In the genomic region with DNA sequence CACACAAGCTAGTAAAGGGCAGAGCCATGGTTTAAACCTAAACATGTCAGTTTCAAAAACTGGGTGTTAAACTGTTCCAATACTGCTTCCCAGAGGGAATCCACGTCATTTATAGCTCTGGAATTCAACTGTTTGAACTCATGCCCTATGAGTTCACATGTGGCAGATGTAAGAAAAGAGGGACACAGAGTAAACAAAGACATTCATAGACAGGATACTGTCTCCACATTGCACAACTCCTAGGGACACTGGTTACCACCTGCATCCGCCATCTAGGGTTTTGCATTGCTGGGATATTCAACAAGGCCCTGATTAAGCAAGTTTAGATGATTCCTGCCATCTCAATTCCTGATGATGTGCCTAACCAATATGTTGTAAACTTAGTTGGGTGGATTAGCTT, we compare ENCODE assay signal across 18 cellular contexts.
A peak's percentile ranks its signal among the peaks of the same experiment; 100 is the strongest.
DNase-seq lines count a peak whose midpoint lies in the region; ATAC-seq and TF ChIP-seq lines count a peak whose summit lies in the region.
"Had no signal": no experiment of that assay in that cellular context is flagged by ENCODE, and none has a peak within 500 bp of the region (broad histone marks: within the 10 kb centered on the region; RNA-seq: fewer than 3 reads in every experiment).

No MANE protein-coding gene starts in this region.

- H3K27me3 ChIP-seq in left ventricle myocardium inferior (ENCODE audit: low read depth) (no peaks in the 10 kb centered on the region), right cardiac atrium (ENCODE audit: control insufficient read depth, insufficient read depth) (no peaks in the 10 kb centered on the region), hepatocyte (no peaks in the 10 kb centered on the region), tibial artery (no peaks in the 10 kb centered on the region), Peyer's patch (no peaks in the 10 kb centered on the region), SK-N-SH (ENCODE audit: insufficient read depth) (no peaks in the 10 kb centered on the region)
- H3K27me3 ChIP-seq: body of pancreas, uterus had no signal

- H3K79me2 ChIP-seq in hepatocyte (no peaks in the 10 kb centered on the region), SK-N-SH (ENCODE audit: insufficient read depth) (no peaks in the 10 kb centered on the region)

- TF ChIP-seq POLR2A in Peyer's patch (IDR thresholded peaks at IDR 0.05), result no peak

- POLR2A ChIA-PET in SK-N-SH (lab: Yijun Ruan, JAX), result no interaction called here

- H4K20me1 ChIP-seq in hepatocyte (ENCODE audit: insufficient read depth, poor library complexity, severe bottlenecking) (no peaks in the 10 kb centered on the region), SK-N-SH (ENCODE audit: insufficient read depth) (no peaks in the 10 kb centered on the region)

- DNase-seq in left ventricle myocardium inferior (no peak), right cardiac atrium (no peak), SW480 (ENCODE audit: low spot score) (peak; percentile 28), hepatocyte (ENCODE audit: low spot score) (no peak), tibial artery (no peak), NCI-H526 treated with DMSO at 0.1 percent for 48 hours (lab: John Stamatoyannopoulos, UW) (no peak), Peyer's patch (no peak), SK-N-SH (no peak)
- DNase-seq: activated CD8-positive, alpha-beta memory T cell treated with anti-CD3 and anti-CD28 coated beads, Interleukin-2, amount 10 ng/mL, durations not matched to agents 7 days and 5 days; activated gamma-delta T cell treated with Interleukin-2 at 50 U/mL for 16 hours; body of pancreas; NCI-H1417 treated with DMSO at 0.1 percent for 48 hours; NCI-H524; PC-9; stimulated activated CD4-positive, alpha-beta T cell treated with anti-CD3 and anti-CD28 coated beads, Interleukin-4, amount 100 ng/mL, for 1 hour; T-cell; uterus had no signal

- H3K9ac ChIP-seq in SK-N-SH, result no peak overlapping the region

- H3K9me2 ChIP-seq in hepatocyte (replicated peaks; ENCODE audit: insufficient read depth) (no peaks in the 10 kb centered on the region), SK-N-SH (no peaks in the 10 kb centered on the region)

- WGBS in right cardiac atrium, result 71% methylated on average over 2 of the region's 2 CpGs
- WGBS in hepatocyte (ENCODE audit: low lambda C conversion rate, missing lambda C conversion rate), result 75% methylated on average over 2 of the region's 2 CpGs
- WGBS in SK-N-SH (ENCODE audit: low lambda C conversion rate), result 64% methylated on average over 2 of the region's 2 CpGs

- ATAC-seq in right cardiac atrium, result no peak
- ATAC-seq: activated CD8-positive, alpha-beta memory T cell treated with anti-CD3 and anti-CD28 coated beads, Interleukin-2, amount 10 ng/mL, durations not matched to agents 7 days and 5 days; body of pancreas; T-cell had no signal

- TF ChIP-seq EP300 in SK-N-SH (IDR thresholded peaks at IDR 0.05; ENCODE audit: borderline replicate concordance in 1 of 2, low read depth in 1 of 2, low read length in 1 of 2), result no peak

- CTCF ChIA-PET in SK-N-SH (lab: Yijun Ruan, JAX), result interaction anchor here (1.0 kb wide), 1 partner anchor 285 kb away, joined by 5 read pairs; no protein-coding TSS in a partner anchor

- peaks cover 9% of the 10 kb centered on the region for H3F3A ChIP-seq in SK-N-SH (replicated peaks; ENCODE audit: insufficient read depth)

- H3K36me3 ChIP-seq in left ventricle myocardium inferior (no peaks in the 10 kb centered on the region), hepatocyte (replicated peaks; ENCODE audit: insufficient read depth, low read depth) (no peaks in the 10 kb centered on the region), tibial artery (no peaks in the 10 kb centered on the region), Peyer's patch (no peaks in the 10 kb centered on the region), SK-N-SH (replicated peaks in 1 of 2; ENCODE audit: control insufficient read depth in 1 of 2, insufficient read depth in 2 of 2, low read length in 1 of 2) (no peaks in the 10 kb centered on the region)
- H3K36me3 ChIP-seq: HAP-1, uterus had no signal

- no peak for TF ChIP-seq RAD21 in SK-N-SH (IDR thresholded peaks at IDR 0.05; ENCODE audit: low read length)

- H3K4me1 ChIP-seq in left ventricle myocardium inferior (peaks cover 55% of the 10 kb centered on the region), right cardiac atrium (ENCODE audit: control insufficient read depth, insufficient read depth, low read length) (peaks cover under 1% of the 10 kb centered on the region), hepatocyte (ENCODE audit: insufficient read depth) (no peaks in the 10 kb centered on the region), tibial artery (peaks cover 0 to 83% (median 28%) of the 10 kb centered on the region in 4 donors), Peyer's patch (no peaks in the 10 kb centered on the region), SK-N-SH (ENCODE audit: control insufficient read depth in 1 of 2, insufficient read depth in 2 of 2, low read depth in 1 of 2, low read length in 1 of 2) (peaks cover 0 to 14% of the 10 kb centered on the region in 2 experiments; a peak in 3 of 4 replicates)
- H3K4me1 ChIP-seq: body of pancreas, HAP-1, uterus had no signal

- H2AFZ ChIP-seq in hepatocyte, result no peak overlapping the region
- H2AFZ ChIP-seq in SK-N-SH (ENCODE audit: low read depth), result no peak overlapping the region

- H3K4me3 ChIP-seq in left ventricle myocardium inferior (no peak overlapping the region), right cardiac atrium (ENCODE audit: low read length) (no peak overlapping the region), hepatocyte (no peak overlapping the region), tibial artery (no peak overlapping the region), Peyer's patch (no peak overlapping the region), SK-N-SH (ENCODE audit: low read depth in 2 of 2, low read length in 1 of 2) (no peak overlapping the region)
- H3K4me3 ChIP-seq: body of pancreas, HAP-1, PC-9, uterus had no signal

- H3K9me3 ChIP-seq in left ventricle myocardium inferior (replicated peaks) (no peaks in the 10 kb centered on the region), right cardiac atrium (ENCODE audit: control insufficient read depth, low read length) (no peaks in the 10 kb centered on the region), hepatocyte (ENCODE audit: low read depth) (no peaks in the 10 kb centered on the region), tibial artery (no peaks in the 10 kb centered on the region), Peyer's patch (no peaks in the 10 kb centered on the region), SK-N-SH (no peaks in the 10 kb centered on the region)
- H3K9me3 ChIP-seq: body of pancreas, HAP-1, uterus had no signal

- H3K4me2 ChIP-seq in hepatocyte (no peak overlapping the region), SK-N-SH (no peak overlapping the region)
- H3K4me2 ChIP-seq: PC-9 had no signal

- no peak for TF ChIP-seq CTCF in left ventricle myocardium inferior (IDR thresholded peaks at IDR 0.05; ENCODE audit: borderline replicate concordance)
- no peak for TF ChIP-seq CTCF in hepatocyte (IDR thresholded peaks at IDR 0.05; ENCODE audit: poor library complexity)
- no peak for TF ChIP-seq CTCF in tibial artery (IDR thresholded peaks at IDR 0.05)
- TF ChIP-seq CTCF in Peyer's patch (IDR thresholded peaks at IDR 0.05), result no peak
- TF ChIP-seq CTCF in SK-N-SH (IDR thresholded peaks at IDR 0.05), result no peak

- intact Hi-C loops in left ventricle myocardium inferior (cut with micrococcal nuclease) (no loop called here), right cardiac atrium (cut with DNase I) (loop anchor here in 2 of 4 donors (10.0 kb wide), 2 partner anchors 181 to 251 kb away; no protein-coding TSS in a partner anchor), tibial artery (cut with DNase I; ENCODE audit: low total_unique reads) (loop anchor here (10.0 kb wide), 1 partner anchor 141 kb away; no protein-coding TSS in a partner anchor)

- H3K27ac ChIP-seq in left ventricle myocardium inferior (replicated peaks), result peak overlapping the region; percentile 67
- no peak overlapping the region for H3K27ac ChIP-seq in right cardiac atrium (ENCODE audit: low read length)
- peak overlapping the region; percentile 21 for H3K27ac ChIP-seq in hepatocyte
- H3K27ac ChIP-seq in tibial artery, result peak overlapping the region; percentile 73 to 86
- H3K27ac ChIP-seq in Peyer's patch, result no peak overlapping the region
- no peak overlapping the region for H3K27ac ChIP-seq in SK-N-SH (ENCODE audit: low read depth in 2 of 2, low read length in 1 of 2)
- H3K27ac ChIP-seq: body of pancreas, PC-9 had no signal

TF ChIP-seq in SK-N-SH, 30 proteins besides CTCF, POLR2A, EP300 and RAD21:
- TF ChIP-seq MXI1 (IDR thresholded peaks at IDR 0.05; ENCODE audit: low read depth, low read length) (no peak), FOXJ3 (CRISPR knock-in tag; IDR thresholded peaks at IDR 0.05) (no peak), FOXM1 (IDR thresholded peaks at IDR 0.05; ENCODE audit: low read depth) (no peak), RCOR1 (IDR thresholded peaks at IDR 0.05; ENCODE audit: low read length) (no peak), SMC3 (IDR thresholded peaks at IDR 0.05; ENCODE audit: low read depth, low read length) (no peak)

Comparison
In these comparisons a context has a peak if more than half of its experiments do, and no peak if none do; other contexts are left out.
1. H3K27ac ChIP-seq: peak in left ventricle myocardium inferior (single experiment), hepatocyte (single experiment) and tibial artery (2 of 2); none in right cardiac atrium (single experiment), Peyer's patch (0 of 4) and SK-N-SH (0 of 2).